6 cellular contexts compared by ENCODE assay signal in the genomic region with DNA sequence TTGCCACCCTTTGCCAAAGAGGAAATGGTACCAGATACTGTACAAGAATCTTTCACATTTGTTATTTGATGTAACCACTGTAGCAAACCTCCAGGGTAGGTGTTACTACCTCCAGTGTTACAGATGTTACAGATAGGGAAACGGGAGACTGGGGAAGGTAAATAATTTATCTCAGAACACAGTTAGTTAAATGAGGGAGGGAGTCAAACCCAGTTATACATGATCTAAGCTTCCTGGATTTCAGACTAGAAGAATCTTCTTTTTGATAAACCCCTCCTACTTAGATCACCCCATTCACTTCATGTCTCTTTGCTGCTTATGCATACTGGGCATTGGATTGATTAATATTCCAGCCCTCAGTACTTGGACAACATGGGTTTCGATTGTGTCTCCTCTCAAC.
"Had no signal": no experiment of that assay in that cellular context is flagged by ENCODE, and none has a peak within 500 bp of the region (broad histone marks: within the 10 kb centered on the region; RNA-seq: fewer than 3 reads in every experiment).

No MANE protein-coding gene starts in this region.

- DNase-seq: GDM1, GF-D8 had no signal

- FAIRE-seq: G401.6, GM12891, GM12892, GM19239 had no signal
